In genomic region chr15:32730677-32731654, GRCh38 we compare ENCODE assay signal across 11 cellular contexts. TPM values are rescaled to one million over a fixed set of nuclear protein-coding genes. Genes with fewer than 3 reads are reported as not detected.
DNase-seq lines count a peak whose midpoint lies in the region; ATAC-seq, FAIRE-seq and TF ChIP-seq lines count a peak whose summit lies in the region.
"Had no signal": no experiment of that assay in that cellular context is flagged by ENCODE, and none has a peak within 500 bp of the region (broad histone marks: within the 10 kb centered on the region; RNA-seq: fewer than 3 reads in every experiment).

No MANE protein-coding gene starts in this region.

- H3K27me3 Mint-ChIP-seq in T-helper 2 cell treated with Interferon-gamma antibody and Interleukin-4, amounts not matched to agents 5 μg/mL and 100 μg/mL, for 36 hours (ENCODE audit: low read depth), result peaks cover 51% of the 10 kb centered on the region

- H4K20me1 ChIP-seq in K562 (replicated peaks; ENCODE audit: control insufficient read depth, insufficient read depth, low read length), result no peaks in the 10 kb centered on the region
- no peaks in the 10 kb centered on the region for H4K20me1 ChIP-seq in HepG2 (ENCODE audit: insufficient read depth, low read length)
- no peaks in the 10 kb centered on the region for H4K20me1 ChIP-seq in OCI-LY7 (ENCODE audit: insufficient read depth, low read length)

- in situ Hi-C loops in K562 (cut with MboI) (no loop called here), HepG2 (cut with HindIII; ENCODE audit: extremely low pct_ligation_motif_present, low pct_unique_long_range_greater_than_20kb) (no loop called here)

- H3K9me2 ChIP-seq in OCI-LY7 (ENCODE audit: insufficient read depth, low read length), result no peaks in the 10 kb centered on the region

- H3K9me3 Mint-ChIP-seq in T-helper 2 cell treated with Interferon-gamma antibody and Interleukin-4, amounts not matched to agents 5 μg/mL and 100 μg/mL, for 36 hours, result peaks cover 5% of the 10 kb centered on the region

- WGBS in K562 (ENCODE audit: insufficient coverage, low coverage, missing lambda C conversion rate), result 10% methylated on average over 23 of the region's 27 CpGs
- WGBS in HepG2 (ENCODE audit: low lambda C conversion rate), result 46% methylated on average over 15 of the region's 27 CpGs

- H3K4me3 Mint-ChIP-seq in T-helper 2 cell treated with Interferon-gamma antibody and Interleukin-4, amounts not matched to agents 5 μg/mL and 100 μg/mL, for 36 hours, result no peak overlapping the region

- POLR2A ChIA-PET in K562 (lab: Yijun Ruan, JAX) (interaction anchor here (1.1 kb wide), 1 partner anchor 8 kb away, joined by 4 read pairs; no protein-coding TSS in a partner anchor), HepG2 (lab: Yijun Ruan, JAX) (no interaction called here), OCI-LY7 (lab: Charles Lee) (no interaction called here)

- CTCF ChIA-PET in K562 (lab: Yijun Ruan, JAX; ENCODE audit: low intra/inter-chr PET ratio) (no interaction called here), HepG2 (lab: Yijun Ruan, JAX; ENCODE audit: low intra/inter-chr PET ratio, low total read pairs) (no interaction called here), OCI-LY7 (lab: Charles Lee; ENCODE audit: unreplicated experiment) (no interaction called here)

- TF ChIP-seq EP300 in K562 (IDR thresholded peaks at IDR 0.05; ENCODE audit: low read length), result no peak
- TF ChIP-seq EP300 in HepG2 (IDR thresholded peaks at IDR 0.05; ENCODE audit: low read depth in 2 of 2, low read length in 2 of 2), result no peak
- no peak for TF ChIP-seq EP300 in HepG2 (CRISPR knock-in tag; IDR thresholded peaks at IDR 0.05; ENCODE audit: borderline replicate concordance)

- TF ChIP-seq CTCF in K562 (IDR thresholded peaks at IDR 0.05 in 2 of 3, conservative IDR thresholded peaks at IDR 0.05 in 1 of 3; ENCODE audit: insufficient read depth in 2 of 3, low read depth in 1 of 3, low read length in 3 of 3), result no peak
- TF ChIP-seq CTCF in HepG2 (CRISPR knock-in tag; IDR thresholded peaks at IDR 0.05), result no peak
- TF ChIP-seq CTCF in OCI-LY7 (conservative IDR thresholded peaks at IDR 0.05; ENCODE audit: low read length), result no peak

- FAIRE-seq in K562 (lab: Jason Lieb, UNC), result no peak
- no peak for FAIRE-seq in HepG2 (lab: Jason Lieb, UNC)
- no peak for FAIRE-seq in frontal cortex (lab: Jason Lieb, UNC)

- H3K36me3 Mint-ChIP-seq in T-helper 2 cell treated with Interferon-gamma antibody and Interleukin-4, amounts not matched to agents 5 μg/mL and 100 μg/mL, for 36 hours (ENCODE audit: low read depth), result no peaks in the 10 kb centered on the region

- peak; percentile 41 for DNase-seq in AG08396 (ENCODE audit: low spot score)
- DNase-seq in HPDE6-E6E7 (ENCODE audit: extremely low spot score), result peak; percentile 70
- DNase-seq in K562 (ENCODE audit: extremely low read depth in 1 of 4, low spot score in 3 of 4), result peak; percentile 70 to 77 (median 74)
- peak; percentile 47 for DNase-seq in HepG2 (ENCODE audit: low spot score)
- DNase-seq in T-helper 2 cell treated with Interferon-gamma antibody and Interleukin-4, amounts not matched to agents 5 μg/mL and 100 μg/mL, for 36 hours (ENCODE audit: low spot score), result no peak
- DNase-seq in frontal cortex (ENCODE audit: low spot score in 2 of 2), result no peak
- DNase-seq in OCI-LY7 (ENCODE audit: low spot score), result no peak
- DNase-seq: T-helper 1 cell had no signal

- no peak overlapping the region for H3K27ac ChIP-seq in K562 (ENCODE audit: extremely low read depth, low read depth, low read length)
- no peak overlapping the region for H3K27ac ChIP-seq in HepG2 (ENCODE audit: extremely low read length, insufficient read depth, low read length)
- no peak overlapping the region for H3K27ac ChIP-seq in OCI-LY7 (ENCODE audit: low read depth, low read length, poor library complexity, severe bottlenecking)
- H3K27ac ChIP-seq: KMS-11 had no signal

- no peak overlapping the region for H3K27ac Mint-ChIP-seq in T-helper 2 cell treated with Interferon-gamma antibody and Interleukin-4, amounts not matched to agents 5 μg/mL and 100 μg/mL, for 36 hours
- H3K27ac Mint-ChIP-seq: activated naive CD4-positive, alpha-beta T cell treated with anti-CD3 and anti-CD28 coated beads, Interleukin-2, amount 50 U/mL, for 72 hours had no signal

- no peaks in the 10 kb centered on the region for H3K36me3 ChIP-seq in K562 (ENCODE audit: control insufficient read depth, insufficient read depth, low read length)
- no peaks in the 10 kb centered on the region for H3K36me3 ChIP-seq in HepG2 (replicated peaks in 1 of 2; ENCODE audit: control insufficient read depth in 1 of 2, insufficient read depth in 2 of 2, low read length in 2 of 2)
- no peaks in the 10 kb centered on the region for H3K36me3 ChIP-seq in OCI-LY7 (ENCODE audit: insufficient read depth, low read length)

- H3K4me1 ChIP-seq in K562 (replicated peaks in 1 of 2; ENCODE audit: control insufficient read depth in 2 of 2, insufficient read depth in 2 of 2, low read length in 2 of 2) (peaks cover 5 to 6% of the 10 kb centered on the region in 2 experiments; a peak in 3 of 5 replicates), HepG2 (ENCODE audit: insufficient read depth, low read length) (0 out of 2 replicates have a peak, but pooled peaks cover 6% of the 10 kb centered on the region), OCI-LY7 (ENCODE audit: insufficient read depth, low read length, poor library complexity, severe bottlenecking) (no peaks in the 10 kb centered on the region)

- BruUV-seq in K562 (replicated peaks; lab: Mats Ljungman, UMichigan) (no TSS peak), HepG2 (replicated peaks; lab: Mats Ljungman, UMichigan) (no TSS peak), OCI-LY7 (replicated peaks; lab: Mats Ljungman, UMichigan) (no TSS peak)

- H2AFZ ChIP-seq in K562 (ENCODE audit: low read depth, low read length) (peak overlapping the region; percentile 54; the same call in 1 of the 2 replicates), HepG2 (ENCODE audit: low read length) (no peak overlapping the region), OCI-LY7 (ENCODE audit: low read length) (no peak overlapping the region)

- H3K9me3 ChIP-seq in K562 (replicated peaks; ENCODE audit: control insufficient read depth, insufficient read depth, low read depth, low read length) (no peaks in the 10 kb centered on the region), HepG2 (ENCODE audit: low read length) (no peaks in the 10 kb centered on the region), OCI-LY7 (ENCODE audit: low read length) (no peaks in the 10 kb centered on the region)

- H3K4me2 ChIP-seq in K562 (ENCODE audit: insufficient read depth, low read length) (peak overlapping the region; percentile 3; the same call in 1 of the 2 replicates), HepG2 (ENCODE audit: low read depth, low read length) (no peak overlapping the region), OCI-LY7 (ENCODE audit: low read length) (no peak overlapping the region)
- H3K4me2 ChIP-seq: KMS-11 had no signal

- intact Hi-C loops in K562 (cut with micrococcal nuclease) (no loop called here), HepG2 (cut with micrococcal nuclease; ENCODE audit: unreplicated experiment) (no loop called here), OCI-LY7 (cut with micrococcal nuclease; ENCODE audit: unreplicated experiment) (no loop called here)

- H3K4me1 Mint-ChIP-seq in T-helper 2 cell treated with Interferon-gamma antibody and Interleukin-4, amounts not matched to agents 5 μg/mL and 100 μg/mL, for 36 hours (ENCODE audit: low read depth), result no peaks in the 10 kb centered on the region

- peak; percentile 93 for ATAC-seq in K562
- peak; percentile 83 for ATAC-seq in HepG2
- ATAC-seq in GM18498 (IDR thresholded peaks at IDR 0.05; ENCODE audit: unreplicated experiment), result no peak
- ATAC-seq: activated naive CD4-positive, alpha-beta T cell treated with anti-CD3 and anti-CD28 coated beads, Interleukin-2, amount 50 U/mL, for 72 hours had no signal

- TF ChIP-seq POLR2A in K562 (conservative IDR thresholded peaks at IDR 0.05) (no peak), HepG2 (IDR thresholded peaks at IDR 0.05; ENCODE audit: insufficient read depth in 1 of 2, low read depth in 2 of 2, low read length in 2 of 2) (no peak)

- no peaks in the 10 kb centered on the region for H3K9me1 ChIP-seq in K562 (ENCODE audit: control insufficient read depth, insufficient read depth, low read length)

- H3K9ac ChIP-seq in K562 (ENCODE audit: insufficient read depth in 1 of 2, low read depth in 2 of 2, low read length in 2 of 2), result no peak overlapping the region
- no peak overlapping the region for H3K9ac ChIP-seq in HepG2 (ENCODE audit: insufficient read depth, low read depth, low read length)
- H3K9ac ChIP-seq: KMS-11 had no signal

- no peak for TF ChIP-seq RAD21 in K562 (CRISPR knock-in tag; conservative IDR thresholded peaks at IDR 0.05 in 1 of 2, IDR thresholded peaks at IDR 0.05 in 1 of 2)
- no peak for TF ChIP-seq RAD21 in HepG2 (CRISPR knock-in tag; IDR thresholded peaks at IDR 0.05)

- H3K79me2 ChIP-seq in K562 (ENCODE audit: control insufficient read depth, insufficient read depth, low read length) (no peaks in the 10 kb centered on the region), HepG2 (ENCODE audit: insufficient read depth, low read length) (no peaks in the 10 kb centered on the region), OCI-LY7 (ENCODE audit: insufficient read depth, low read depth, low read length) (no peaks in the 10 kb centered on the region)

- H3K4me3 ChIP-seq in K562 (no peak overlapping the region), HepG2 (replicated peaks in 1 of 3; ENCODE audit: insufficient read depth in 1 of 3, low read depth in 2 of 3, low read length in 3 of 3) (no peak overlapping the region), OCI-LY7 (ENCODE audit: low read depth, low read length, poor library complexity, severe bottlenecking) (no peak overlapping the region)

- H3K27me3 ChIP-seq in K562 (ENCODE audit: control insufficient read depth in 2 of 2, insufficient read depth in 2 of 2, low read length in 2 of 2), result no peaks in the 10 kb centered on the region
- H3K27me3 ChIP-seq in HepG2 (ENCODE audit: control insufficient read depth in 1 of 2, insufficient read depth in 2 of 2, low read length in 2 of 2), result no peaks in the 10 kb centered on the region; a peak in 1 of 5 replicates

RNA-seq across cellular contexts. Expression of gene GREM1, which starts 13.2 kb away (rescaled TPM):
- total RNA-seq in K562 (2011; cell fraction: chromatin; rRNA removed; ENCODE audit: low replicate concordance), result not detected in 2 replicates
- not detected in 2 replicates for total RNA-seq in K562 (2011; cell fraction: nucleolus; rRNA removed)
- not detected in 2 replicates for total RNA-seq in K562 (2011; cell fraction: nucleoplasm; rRNA removed)
- total RNA-seq in K562 (2014; rRNA removed) (not detected in 2 replicates), K562 (2014; rRNA removed; fragmentation: Illumina TruSeq; extraction: Trizol) (not detected in 2 replicates), K562 (2015; rRNA removed; fragmentation: Illumina TruSeq; extraction: Trizol) (0.08 TPM in 1 of 2 replicates, not detected in the other), K562 (2021) (0.20 and 0.34 TPM in 2 replicates), HepG2 (2016; rRNA removed; fragmentation: Illumina TruSeq; extraction: Trizol) (0.02 and 0.11 TPM in 2 replicates), frontal cortex (2.4 TPM), OCI-LY7 (2022) (not detected in 2 replicates)
- polyA plus RNA-seq in K562 (2011; rRNA removed) (0.06 TPM in 1 of 2 replicates, not detected in the other), K562 (2014; fragmentation: Illumina TruSeq; extraction: Trizol) (not detected in 2 replicates), K562 (2014; fragmentation: Nextera tagmentation; extraction: Ambion mirVana) (not detected), K562 (2014; rRNA removed) (0.01 TPM in 1 of 2 replicates, not detected in the other), HepG2 (2011; rRNA removed) (0.08 and 0.13 TPM in 2 replicates)
- not detected in 2 replicates for polyA plus RNA-seq in K562 (2011; cell fraction: cytosol; rRNA removed)
- not detected in 2 replicates for polyA plus RNA-seq in K562 (2011; cell fraction: nucleus; rRNA removed)
- polyA plus RNA-seq in K562 (2012), result under 0.01 TPM in 1 of 2 replicates, not detected in the other
- 0.04 TPM in 1 of 2 replicates, not detected in the other for polyA minus RNA-seq in K562 (2011; rRNA and poly(A)+ RNA removed)
- polyA minus RNA-seq in K562 (2011; cell fraction: cytosol; rRNA and poly(A)+ RNA removed), result not detected in 2 replicates
- polyA minus RNA-seq in K562 (2011; cell fraction: nucleus; rRNA and poly(A)+ RNA removed), result not detected in 2 replicates
- not detected in 2 replicates for total RNA-seq in HepG2 (2016; cell fraction: cytosol; rRNA removed; fragmentation: Illumina TruSeq; extraction: Trizol; ENCODE audit: low read depth)
- total RNA-seq in HepG2 (2016; cell fraction: insoluble cytoplasmic fraction; rRNA removed; fragmentation: Illumina TruSeq; extraction: Trizol), result 0.04 and 0.06 TPM in 2 replicates
- total RNA-seq in HepG2 (2016; cell fraction: membrane; rRNA removed; fragmentation: Illumina TruSeq; extraction: Trizol), result 0.03 and 0.06 TPM in 2 replicates
- not detected in 2 replicates for total RNA-seq in HepG2 (2016; cell fraction: nucleus; rRNA removed; fragmentation: Illumina TruSeq; extraction: Trizol)
- polyA plus RNA-seq in HepG2 (2011; cell fraction: cytosol; rRNA removed), result 0.01 and 0.04 TPM in 2 replicates
- 0.02 and 0.09 TPM in 2 replicates for polyA plus RNA-seq in HepG2 (2011; cell fraction: nucleus; rRNA removed)
- polyA plus RNA-seq in HepG2 (2012), result 0.01 and 0.08 TPM in 2 replicates
- not detected in 2 replicates for polyA plus RNA-seq in HepG2 (2016; cell fraction: cytosol; fragmentation: Illumina TruSeq; extraction: Trizol; ENCODE audit: low read depth)
- 0.12 TPM in 1 of 2 replicates, not detected in the other for polyA plus RNA-seq in HepG2 (2016; cell fraction: insoluble cytoplasmic fraction; fragmentation: Illumina TruSeq; extraction: Trizol; ENCODE audit: low read depth)
- 0.05 TPM in 1 of 2 replicates, not detected in the other for polyA plus RNA-seq in HepG2 (2016; cell fraction: membrane; fragmentation: Illumina TruSeq; extraction: Trizol; ENCODE audit: low read depth)
- not detected in 2 replicates for polyA plus RNA-seq in HepG2 (2016; cell fraction: nucleus; fragmentation: Illumina TruSeq; extraction: Trizol; ENCODE audit: insufficient read depth, low read depth)
- not detected in 2 replicates for polyA minus RNA-seq in HepG2 (2011; rRNA and poly(A)+ RNA removed; ENCODE audit: low replicate concordance)
- polyA minus RNA-seq in HepG2 (2011; cell fraction: cytosol; rRNA and poly(A)+ RNA removed), result not detected in 2 replicates
- polyA minus RNA-seq in HepG2 (2011; cell fraction: nucleus; rRNA and poly(A)+ RNA removed), result not detected in 2 replicates
- not detected in 2 replicates for total RNA-seq in OCI-LY7 (2014; rRNA removed; shearing (Covaris generic))
- total RNA-seq: activated naive CD4-positive, alpha-beta T cell treated with anti-CD3 and anti-CD28 coated beads, Interleukin-2, amount 50 U/mL, for 72 hours had no signal

Comparison
In these comparisons a context has a peak if more than half of its experiments do, and no peak if none do; other contexts are left out.
1. DNase-seq: peak in AG08396 (single experiment), HPDE6-E6E7 (single experiment), K562 (4 of 4) and HepG2 (single experiment); none in T-helper 2 cell treated with Interferon-gamma antibody and Interleukin-4, amounts not matched to agents 5 μg/mL and 100 μg/mL, for 36 hours (single experiment), frontal cortex (0 of 2) and OCI-LY7 (single experiment).